In genomic region chr20:32457476-32457986, GRCh38 we compare ENCODE assay signal across 9 cellular contexts.
A peak's percentile ranks its signal among the peaks of the same experiment; 100 is the strongest.
DNase-seq lines count a peak whose midpoint lies in the region; ATAC-seq and TF ChIP-seq lines count a peak whose summit lies in the region.
"Had no signal": no experiment of that assay in that cellular context is flagged by ENCODE, and none has a peak within 500 bp of the region (broad histone marks: within the 10 kb centered on the region; RNA-seq: fewer than 3 reads in every experiment).

No MANE protein-coding gene starts in this region.

- TF ChIP-seq CTCF in OCI-LY7 (conservative IDR thresholded peaks at IDR 0.05; ENCODE audit: low read length), result no peak

- peaks cover 2% of the 10 kb centered on the region for H3K36me3 Mint-ChIP-seq in T-helper 17 cell (ENCODE audit: low read depth)
- H3K36me3 Mint-ChIP-seq in activated CD4-positive, alpha-beta T cell treated with anti-CD3 and anti-CD28 coated beads, Interleukin-2, amount 10 ng/mL, durations not matched to agents 24 days and 14 days (ENCODE audit: low read depth), result peaks cover 6% of the 10 kb centered on the region

- no peak for DNase-seq in stimulated activated naive CD8-positive, alpha-beta T cell treated with anti-CD3 and anti-CD28 coated beads, Interleukin-15, amount 100 ng/mL, for 72 hours
- DNase-seq in stimulated activated naive CD8-positive, alpha-beta T cell treated with anti-CD3 and anti-CD28 coated beads, Interleukin-15, Interleukin-2, amounts not matched to agents 100 U/mL and 50 U/mL, for 24 hours, result no peak
- DNase-seq in OCI-LY7 (ENCODE audit: low spot score), result no peak
- DNase-seq in epidermal melanocyte (ENCODE audit: insufficient read length, low spot score), result peak; percentile 90
- peak; percentile 88 for DNase-seq in midbrain (lab: John Stamatoyannopoulos, UW)
- no peak for DNase-seq in T-helper 17 cell
- DNase-seq in activated CD4-positive, alpha-beta T cell treated with anti-CD3 and anti-CD28 coated beads, Interleukin-2, amount 10 ng/mL, durations not matched to agents 24 days and 14 days, result no peak

- intact Hi-C loops in OCI-LY7 (cut with micrococcal nuclease; ENCODE audit: unreplicated experiment), result loop anchor here (2.0 to 10.0 kb wide), 3 partner anchors 121 to 633 kb away; no protein-coding TSS in a partner anchor
- intact Hi-C loops in activated CD4-positive, alpha-beta T cell treated with anti-CD3 and anti-CD28 coated beads, Interleukin-2, amount 10 ng/mL, durations not matched to agents 24 days and 14 days (cut with micrococcal nuclease), result no loop called here

- H3K9me3 ChIP-seq in OCI-LY7 (ENCODE audit: low read length) (no peaks in the 10 kb centered on the region), T-helper 17 cell (ENCODE audit: control insufficient read depth, low read length, poor library complexity, severe bottlenecking) (no peaks in the 10 kb centered on the region)

- H3K4me3 Mint-ChIP-seq in stimulated activated naive CD8-positive, alpha-beta T cell treated with anti-CD3 and anti-CD28 coated beads, Interleukin-15, amount 100 ng/mL, for 72 hours, result no peak overlapping the region
- H3K4me3 Mint-ChIP-seq in T-helper 17 cell, result no peak overlapping the region
- H3K4me3 Mint-ChIP-seq in activated CD4-positive, alpha-beta T cell treated with anti-CD3 and anti-CD28 coated beads, Interleukin-2, amount 10 ng/mL, durations not matched to agents 24 days and 14 days, result no peak overlapping the region

- POLR2A ChIA-PET in OCI-LY7 (lab: Charles Lee), result interaction anchor here (0.5 to 0.6 kb wide), 2 partner anchors 47 to 54 kb away, joined by 3 to 4 read pairs; no protein-coding TSS in a partner anchor

- H3K27ac Mint-ChIP-seq in stimulated activated naive CD8-positive, alpha-beta T cell treated with anti-CD3 and anti-CD28 coated beads, Interleukin-15, amount 100 ng/mL, for 72 hours, result peak overlapping the region in 1 of 2 donors; percentile 59
- H3K27ac Mint-ChIP-seq in T-helper 17 cell, result no peak overlapping the region
- no peak overlapping the region for H3K27ac Mint-ChIP-seq in activated CD4-positive, alpha-beta T cell treated with anti-CD3 and anti-CD28 coated beads, Interleukin-2, amount 10 ng/mL, durations not matched to agents 24 days and 14 days

- 0 out of 2 replicates have a peak overlapping the region, but pooled peaks have one; percentile 54 for H3K4me2 ChIP-seq in OCI-LY7 (ENCODE audit: low read length)

- no peaks in the 10 kb centered on the region for H3K9me3 Mint-ChIP-seq in stimulated activated naive CD8-positive, alpha-beta T cell treated with anti-CD3 and anti-CD28 coated beads, Interleukin-15, amount 100 ng/mL, for 72 hours
- H3K9me3 Mint-ChIP-seq in activated CD4-positive, alpha-beta T cell treated with anti-CD3 and anti-CD28 coated beads, Interleukin-2, amount 10 ng/mL, durations not matched to agents 24 days and 14 days, result no peaks in the 10 kb centered on the region

- H3K4me1 ChIP-seq in OCI-LY7 (ENCODE audit: insufficient read depth, low read length, poor library complexity, severe bottlenecking), result peaks cover 5% of the 10 kb centered on the region

- H3K36me3 ChIP-seq in OCI-LY7 (ENCODE audit: insufficient read depth, low read length), result no peaks in the 10 kb centered on the region

- CTCF ChIA-PET in OCI-LY7 (lab: Charles Lee; ENCODE audit: unreplicated experiment), result interaction anchor here (0.5 to 1.0 kb wide), 3 partner anchors 11 to 86 kb away, joined by 3 to 15 read pairs (median 6); no protein-coding TSS in a partner anchor

- H2AFZ ChIP-seq in OCI-LY7 (ENCODE audit: low read length), result no peak overlapping the region

- H3K4me1 Mint-ChIP-seq in stimulated activated naive CD8-positive, alpha-beta T cell treated with anti-CD3 and anti-CD28 coated beads, Interleukin-15, amount 100 ng/mL, for 72 hours, result peaks cover 53% of the 10 kb centered on the region
- H3K4me1 Mint-ChIP-seq in T-helper 17 cell, result peaks cover 9% of the 10 kb centered on the region
- peaks cover 2% of the 10 kb centered on the region for H3K4me1 Mint-ChIP-seq in activated CD4-positive, alpha-beta T cell treated with anti-CD3 and anti-CD28 coated beads, Interleukin-2, amount 10 ng/mL, durations not matched to agents 24 days and 14 days

- no peaks in the 10 kb centered on the region for H3K27me3 Mint-ChIP-seq in stimulated activated naive CD8-positive, alpha-beta T cell treated with anti-CD3 and anti-CD28 coated beads, Interleukin-15, amount 100 ng/mL, for 72 hours
- H3K27me3 Mint-ChIP-seq in T-helper 17 cell, result no peaks in the 10 kb centered on the region
- no peaks in the 10 kb centered on the region for H3K27me3 Mint-ChIP-seq in activated CD4-positive, alpha-beta T cell treated with anti-CD3 and anti-CD28 coated beads, Interleukin-2, amount 10 ng/mL, durations not matched to agents 24 days and 14 days

- BruUV-seq in OCI-LY7 (replicated peaks; lab: Mats Ljungman, UMichigan), result no TSS peak

- H3K79me2 ChIP-seq in OCI-LY7 (ENCODE audit: insufficient read depth, low read depth, low read length), result no peaks in the 10 kb centered on the region

- H3K9me2 ChIP-seq in OCI-LY7 (ENCODE audit: insufficient read depth, low read length), result no peaks in the 10 kb centered on the region

- H4K20me1 ChIP-seq in OCI-LY7 (ENCODE audit: insufficient read depth, low read length), result no peaks in the 10 kb centered on the region

- ATAC-seq in stimulated activated naive CD8-positive, alpha-beta T cell treated with anti-CD3 and anti-CD28 coated beads, Interleukin-15, amount 100 ng/mL, for 72 hours, result peak; percentile 22
- no peak for ATAC-seq in stimulated activated naive CD8-positive, alpha-beta T cell treated with anti-CD3 and anti-CD28 coated beads, Interleukin-15, Interleukin-2, amounts not matched to agents 100 U/mL and 50 U/mL, for 24 hours
- ATAC-seq in HG03460 (IDR thresholded peaks at IDR 0.05; ENCODE audit: unreplicated experiment) (no peak), T-helper 17 cell (no peak)

- no peak overlapping the region for H3K4me3 ChIP-seq in OCI-LY7 (ENCODE audit: low read depth, low read length, poor library complexity, severe bottlenecking)

- H3K27ac ChIP-seq in OCI-LY7 (ENCODE audit: low read depth, low read length, poor library complexity, severe bottlenecking), result no peak overlapping the region
- H3K27ac ChIP-seq: epithelial cell of prostate had no signal

Comparison
In these comparisons a context has a peak if more than half of its experiments do, and no peak if none do; other contexts are left out.
1. DNase-seq: peak in epidermal melanocyte (single experiment) and midbrain (single experiment); none in stimulated activated naive CD8-positive, alpha-beta T cell treated with anti-CD3 and anti-CD28 coated beads, Interleukin-15, amount 100 ng/mL, for 72 hours (0 of 2), stimulated activated naive CD8-positive, alpha-beta T cell treated with anti-CD3 and anti-CD28 coated beads, Interleukin-15, Interleukin-2, amounts not matched to agents 100 U/mL and 50 U/mL, for 24 hours (single experiment), OCI-LY7 (single experiment), T-helper 17 cell (0 of 3) and activated CD4-positive, alpha-beta T cell treated with anti-CD3 and anti-CD28 coated beads, Interleukin-2, amount 10 ng/mL, durations not matched to agents 24 days and 14 days (single experiment).